In the genomic region with DNA sequence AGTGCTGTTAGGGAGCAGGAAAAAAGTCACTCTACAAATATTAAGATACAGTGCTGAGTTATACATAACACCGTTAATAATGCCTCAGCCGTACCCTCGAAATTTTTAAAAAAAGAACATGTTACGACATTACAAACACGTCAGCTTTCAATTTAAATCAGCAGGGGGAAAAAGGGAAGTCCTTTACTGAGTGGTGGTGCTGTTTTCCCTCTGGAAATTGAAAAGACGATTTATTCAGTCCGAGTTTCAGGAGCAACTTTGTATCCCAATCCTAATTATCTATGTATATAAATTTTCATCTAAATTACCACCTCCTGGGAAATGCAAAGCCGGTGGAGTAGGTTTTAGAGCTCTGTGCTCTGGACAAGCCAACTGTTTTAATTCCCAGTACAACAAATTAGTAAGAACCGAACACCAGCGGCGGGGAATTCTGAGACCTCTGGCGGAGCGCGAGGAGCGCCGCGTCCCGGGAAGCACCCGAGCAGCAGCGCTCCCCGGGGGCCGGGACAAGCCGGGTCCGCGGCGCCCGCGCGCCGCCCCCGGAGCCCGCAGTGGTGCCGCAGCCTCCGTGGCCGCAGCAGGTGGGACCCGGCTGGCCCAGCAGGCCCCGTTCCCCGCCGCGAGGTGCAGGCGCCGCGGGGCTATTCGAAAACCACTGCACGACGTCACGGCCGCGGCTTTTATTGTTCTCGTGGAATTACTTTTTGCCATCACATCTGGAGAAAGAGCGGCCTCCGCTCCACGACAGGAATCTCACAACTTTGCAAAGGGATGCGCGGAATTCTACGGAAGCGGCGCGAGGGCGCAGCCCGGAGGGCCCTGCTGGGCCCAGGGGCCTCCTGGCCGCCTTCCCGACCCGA, we compare ENCODE assay signal across 1 cellular context.
TF ChIP-seq lines count a peak whose summit lies in the region.

No MANE protein-coding gene starts in this region.

TF ChIP-seq in HepG2, 621 proteins besides CTCF, POLR2A, EP300 and RAD21 (continued from another document):
- TF ChIP-seq, protein P1, sequence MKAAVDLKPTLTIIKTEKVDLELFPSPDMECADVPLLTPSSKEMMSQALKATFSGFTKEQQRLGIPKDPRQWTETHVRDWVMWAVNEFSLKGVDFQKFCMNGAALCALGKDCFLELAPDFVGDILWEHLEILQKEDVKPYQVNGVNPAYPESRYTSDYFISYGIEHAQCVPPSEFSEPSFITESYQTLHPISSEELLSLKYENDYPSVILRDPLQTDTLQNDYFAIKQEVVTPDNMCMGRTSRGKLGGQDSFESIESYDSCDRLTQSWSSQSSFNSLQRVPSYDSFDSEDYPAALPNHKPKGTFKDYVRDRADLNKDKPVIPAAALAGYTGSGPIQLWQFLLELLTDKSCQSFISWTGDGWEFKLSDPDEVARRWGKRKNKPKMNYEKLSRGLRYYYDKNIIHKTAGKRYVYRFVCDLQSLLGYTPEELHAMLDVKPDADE (CRISPR knock-in tag; IDR thresholded peaks at IDR 0.05) = 0 out of 2 replicates have a peak, but pooled peaks have one; percentile 47
- TF ChIP-seq, protein P2, sequence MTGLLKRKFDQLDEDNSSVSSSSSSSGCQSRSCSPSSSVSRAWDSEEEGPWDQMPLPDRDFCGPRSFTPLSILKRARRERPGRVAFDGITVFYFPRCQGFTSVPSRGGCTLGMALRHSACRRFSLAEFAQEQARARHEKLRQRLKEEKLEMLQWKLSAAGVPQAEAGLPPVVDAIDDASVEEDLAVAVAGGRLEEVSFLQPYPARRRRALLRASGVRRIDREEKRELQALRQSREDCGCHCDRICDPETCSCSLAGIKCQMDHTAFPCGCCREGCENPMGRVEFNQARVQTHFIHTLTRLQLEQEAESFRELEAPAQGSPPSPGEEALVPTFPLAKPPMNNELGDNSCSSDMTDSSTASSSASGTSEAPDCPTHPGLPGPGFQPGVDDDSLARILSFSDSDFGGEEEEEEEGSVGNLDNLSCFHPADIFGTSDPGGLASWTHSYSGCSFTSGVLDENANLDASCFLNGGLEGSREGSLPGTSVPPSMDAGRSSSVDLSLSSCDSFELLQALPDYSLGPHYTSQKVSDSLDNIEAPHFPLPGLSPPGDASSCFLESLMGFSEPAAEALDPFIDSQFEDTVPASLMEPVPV (CRISPR knock-in tag; IDR thresholded peaks at IDR 0.05) = peak; percentile 18; the same call in 1 of the 2 replicates
- TF ChIP-seq NKX3-1 (CRISPR knock-in tag; IDR thresholded peaks at IDR 0.05) (peak; percentile 50), SATB2 (CRISPR knock-in tag; IDR thresholded peaks at IDR 0.05) (0 out of 2 replicates have a peak, but pooled peaks have one; percentile 28), ZNF674 (CRISPR knock-in tag; IDR thresholded peaks at IDR 0.05; ENCODE audit: low read depth) (0 out of 2 replicates have a peak, but pooled peaks have one; percentile 78), ETV5 (CRISPR knock-in tag; IDR thresholded peaks at IDR 0.05; ENCODE audit: borderline replicate concordance) (no peak), ZNF446 (CRISPR knock-in tag; IDR thresholded peaks at IDR 0.05) (0 out of 2 replicates have a peak, but pooled peaks have one; percentile 91), RFXAP (CRISPR knock-in tag; IDR thresholded peaks at IDR 0.05; ENCODE audit: borderline replicate concordance) (peak; percentile 22; the same call in 1 of the 2 replicates), CREB1 (IDR thresholded peaks at IDR 0.05) (peak; percentile 4; the same call in 1 of the 2 replicates), CREB1 (CRISPR knock-in tag; IDR thresholded peaks at IDR 0.05) (no peak), SMYD3 (CRISPR knock-in tag; IDR thresholded peaks at IDR 0.05) (0 out of 2 replicates have a peak, but pooled peaks have one; percentile 30), GABPB1 (CRISPR knock-in tag; IDR thresholded peaks at IDR 0.05) (no peak), CBX2 (IDR thresholded peaks at IDR 0.05; ENCODE audit: low read depth, low read length) (0 out of 2 replicates have a peak, but pooled peaks have one; percentile 68), CBX2 (CRISPR knock-in tag; IDR thresholded peaks at IDR 0.05; ENCODE audit: low read depth) (no peak; the same call in 1 of the 2 replicates), SOX6 (IDR thresholded peaks at IDR 0.05) (no peak), SOX6 (CRISPR knock-in tag; IDR thresholded peaks at IDR 0.05) (0 out of 2 replicates have a peak, but pooled peaks have one; percentile 18), HNRNPLL (IDR thresholded peaks at IDR 0.05; ENCODE audit: low read depth, low read length, poor library complexity, severe bottlenecking) (peak; percentile 98), ZNF816 (CRISPR knock-in tag; IDR thresholded peaks at IDR 0.05; ENCODE audit: borderline replicate concordance) (no peak), ZNF564 (CRISPR knock-in tag; IDR thresholded peaks at IDR 0.05) (peak; percentile 58; the same call in 1 of the 2 replicates), ZNF547 (CRISPR knock-in tag; IDR thresholded peaks at IDR 0.05) (peak; percentile 22; the same call in 1 of the 2 replicates), FOSL2 (CRISPR knock-in tag; IDR thresholded peaks at IDR 0.05) (no peak), ZFP82 (CRISPR knock-in tag; IDR thresholded peaks at IDR 0.05; ENCODE audit: borderline replicate concordance) (0 out of 2 replicates have a peak, but pooled peaks have one; percentile 45), HDAC1 (CRISPR knock-in tag; IDR thresholded peaks at IDR 0.05) (peak; percentile 24; the same call in 1 of the 2 replicates), ZNF614 (CRISPR knock-in tag; IDR thresholded peaks at IDR 0.05; ENCODE audit: borderline replicate concordance) (no peak), ZIK1 (CRISPR knock-in tag; IDR thresholded peaks at IDR 0.05; ENCODE audit: borderline replicate concordance, low read depth) (no peak), XBP1 (CRISPR knock-in tag; IDR thresholded peaks at IDR 0.05) (0 out of 2 replicates have a peak, but pooled peaks have one; percentile 24), EED (CRISPR knock-in tag; IDR thresholded peaks at IDR 0.05) (peak; percentile 39; the same call in 1 of the 2 replicates), TP53 (CRISPR knock-in tag; conservative IDR thresholded peaks at IDR 0.05) (peak; percentile 46; the same call in 1 of the 2 replicates), ZNF33A (CRISPR knock-in tag; IDR thresholded peaks at IDR 0.05; ENCODE audit: borderline replicate concordance) (0 out of 2 replicates have a peak, but pooled peaks have one; percentile 57), ARNT2 (CRISPR knock-in tag; IDR thresholded peaks at IDR 0.05; ENCODE audit: low read depth) (0 out of 2 replicates have a peak, but pooled peaks have one; percentile 23)
- TF ChIP-seq, protein P3, sequence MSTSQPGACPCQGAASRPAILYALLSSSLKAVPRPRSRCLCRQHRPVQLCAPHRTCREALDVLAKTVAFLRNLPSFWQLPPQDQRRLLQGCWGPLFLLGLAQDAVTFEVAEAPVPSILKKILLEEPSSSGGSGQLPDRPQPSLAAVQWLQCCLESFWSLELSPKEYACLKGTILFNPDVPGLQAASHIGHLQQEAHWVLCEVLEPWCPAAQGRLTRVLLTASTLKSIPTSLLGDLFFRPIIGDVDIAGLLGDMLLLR (CRISPR knock-in tag; IDR thresholded peaks at IDR 0.05) = 0 out of 2 replicates have a peak, but pooled peaks have one; percentile 12
- TF ChIP-seq, protein P4, sequence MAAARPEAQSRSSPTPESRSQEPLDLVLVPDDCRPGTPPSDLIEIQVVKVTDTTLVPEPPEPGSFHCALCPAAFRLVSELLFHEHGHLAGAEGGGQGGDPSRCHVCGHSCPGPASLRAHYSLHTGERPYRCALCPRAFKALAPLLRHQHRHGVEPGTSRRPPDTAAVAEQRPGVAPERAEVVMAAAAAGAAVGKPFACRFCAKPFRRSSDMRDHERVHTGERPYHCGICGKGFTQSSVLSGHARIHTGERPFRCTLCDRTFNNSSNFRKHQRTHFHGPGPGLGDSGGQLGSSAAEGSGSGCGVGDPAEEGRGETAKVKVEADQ (CRISPR knock-in tag; IDR thresholded peaks at IDR 0.05; ENCODE audit: borderline replicate concordance) = peak; percentile 35; the same call in 1 of the 2 replicates
- TF ChIP-seq, protein P5, sequence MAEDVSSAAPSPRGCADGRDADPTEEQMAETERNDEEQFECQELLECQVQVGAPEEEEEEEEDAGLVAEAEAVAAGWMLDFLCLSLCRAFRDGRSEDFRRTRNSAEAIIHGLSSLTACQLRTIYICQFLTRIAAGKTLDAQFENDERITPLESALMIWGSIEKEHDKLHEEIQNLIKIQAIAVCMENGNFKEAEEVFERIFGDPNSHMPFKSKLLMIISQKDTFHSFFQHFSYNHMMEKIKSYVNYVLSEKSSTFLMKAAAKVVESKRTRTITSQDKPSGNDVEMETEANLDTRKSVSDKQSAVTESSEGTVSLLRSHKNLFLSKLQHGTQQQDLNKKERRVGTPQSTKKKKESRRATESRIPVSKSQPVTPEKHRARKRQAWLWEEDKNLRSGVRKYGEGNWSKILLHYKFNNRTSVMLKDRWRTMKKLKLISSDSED (CRISPR knock-in tag; IDR thresholded peaks at IDR 0.05) = no peak; the same call in 1 of the 2 replicates
- TF ChIP-seq, protein P6, sequence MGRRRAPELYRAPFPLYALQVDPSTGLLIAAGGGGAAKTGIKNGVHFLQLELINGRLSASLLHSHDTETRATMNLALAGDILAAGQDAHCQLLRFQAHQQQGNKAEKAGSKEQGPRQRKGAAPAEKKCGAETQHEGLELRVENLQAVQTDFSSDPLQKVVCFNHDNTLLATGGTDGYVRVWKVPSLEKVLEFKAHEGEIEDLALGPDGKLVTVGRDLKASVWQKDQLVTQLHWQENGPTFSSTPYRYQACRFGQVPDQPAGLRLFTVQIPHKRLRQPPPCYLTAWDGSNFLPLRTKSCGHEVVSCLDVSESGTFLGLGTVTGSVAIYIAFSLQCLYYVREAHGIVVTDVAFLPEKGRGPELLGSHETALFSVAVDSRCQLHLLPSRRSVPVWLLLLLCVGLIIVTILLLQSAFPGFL (CRISPR knock-in tag; IDR thresholded peaks at IDR 0.05) = 0 out of 2 replicates have a peak, but pooled peaks have one; percentile 18
- TF ChIP-seq, protein P7, sequence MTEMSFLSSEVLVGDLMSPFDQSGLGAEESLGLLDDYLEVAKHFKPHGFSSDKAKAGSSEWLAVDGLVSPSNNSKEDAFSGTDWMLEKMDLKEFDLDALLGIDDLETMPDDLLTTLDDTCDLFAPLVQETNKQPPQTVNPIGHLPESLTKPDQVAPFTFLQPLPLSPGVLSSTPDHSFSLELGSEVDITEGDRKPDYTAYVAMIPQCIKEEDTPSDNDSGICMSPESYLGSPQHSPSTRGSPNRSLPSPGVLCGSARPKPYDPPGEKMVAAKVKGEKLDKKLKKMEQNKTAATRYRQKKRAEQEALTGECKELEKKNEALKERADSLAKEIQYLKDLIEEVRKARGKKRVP (CRISPR knock-in tag; IDR thresholded peaks at IDR 0.05) = no peak
- TF ChIP-seq, protein P8, sequence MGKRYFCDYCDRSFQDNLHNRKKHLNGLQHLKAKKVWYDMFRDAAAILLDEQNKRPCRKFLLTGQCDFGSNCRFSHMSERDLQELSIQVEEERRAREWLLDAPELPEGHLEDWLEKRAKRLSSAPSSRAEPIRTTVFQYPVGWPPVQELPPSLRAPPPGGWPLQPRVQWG (CRISPR knock-in tag; IDR thresholded peaks at IDR 0.05; ENCODE audit: borderline replicate concordance, low read depth) = no peak
- TF ChIP-seq, protein P9, sequence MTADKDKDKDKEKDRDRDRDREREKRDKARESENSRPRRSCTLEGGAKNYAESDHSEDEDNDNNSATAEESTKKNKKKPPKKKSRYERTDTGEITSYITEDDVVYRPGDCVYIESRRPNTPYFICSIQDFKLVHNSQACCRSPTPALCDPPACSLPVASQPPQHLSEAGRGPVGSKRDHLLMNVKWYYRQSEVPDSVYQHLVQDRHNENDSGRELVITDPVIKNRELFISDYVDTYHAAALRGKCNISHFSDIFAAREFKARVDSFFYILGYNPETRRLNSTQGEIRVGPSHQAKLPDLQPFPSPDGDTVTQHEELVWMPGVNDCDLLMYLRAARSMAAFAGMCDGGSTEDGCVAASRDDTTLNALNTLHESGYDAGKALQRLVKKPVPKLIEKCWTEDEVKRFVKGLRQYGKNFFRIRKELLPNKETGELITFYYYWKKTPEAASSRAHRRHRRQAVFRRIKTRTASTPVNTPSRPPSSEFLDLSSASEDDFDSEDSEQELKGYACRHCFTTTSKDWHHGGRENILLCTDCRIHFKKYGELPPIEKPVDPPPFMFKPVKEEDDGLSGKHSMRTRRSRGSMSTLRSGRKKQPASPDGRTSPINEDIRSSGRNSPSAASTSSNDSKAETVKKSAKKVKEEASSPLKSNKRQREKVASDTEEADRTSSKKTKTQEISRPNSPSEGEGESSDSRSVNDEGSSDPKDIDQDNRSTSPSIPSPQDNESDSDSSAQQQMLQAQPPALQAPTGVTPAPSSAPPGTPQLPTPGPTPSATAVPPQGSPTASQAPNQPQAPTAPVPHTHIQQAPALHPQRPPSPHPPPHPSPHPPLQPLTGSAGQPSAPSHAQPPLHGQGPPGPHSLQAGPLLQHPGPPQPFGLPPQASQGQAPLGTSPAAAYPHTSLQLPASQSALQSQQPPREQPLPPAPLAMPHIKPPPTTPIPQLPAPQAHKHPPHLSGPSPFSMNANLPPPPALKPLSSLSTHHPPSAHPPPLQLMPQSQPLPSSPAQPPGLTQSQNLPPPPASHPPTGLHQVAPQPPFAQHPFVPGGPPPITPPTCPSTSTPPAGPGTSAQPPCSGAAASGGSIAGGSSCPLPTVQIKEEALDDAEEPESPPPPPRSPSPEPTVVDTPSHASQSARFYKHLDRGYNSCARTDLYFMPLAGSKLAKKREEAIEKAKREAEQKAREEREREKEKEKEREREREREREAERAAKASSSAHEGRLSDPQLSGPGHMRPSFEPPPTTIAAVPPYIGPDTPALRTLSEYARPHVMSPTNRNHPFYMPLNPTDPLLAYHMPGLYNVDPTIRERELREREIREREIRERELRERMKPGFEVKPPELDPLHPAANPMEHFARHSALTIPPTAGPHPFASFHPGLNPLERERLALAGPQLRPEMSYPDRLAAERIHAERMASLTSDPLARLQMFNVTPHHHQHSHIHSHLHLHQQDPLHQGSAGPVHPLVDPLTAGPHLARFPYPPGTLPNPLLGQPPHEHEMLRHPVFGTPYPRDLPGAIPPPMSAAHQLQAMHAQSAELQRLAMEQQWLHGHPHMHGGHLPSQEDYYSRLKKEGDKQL (CRISPR knock-in tag; IDR thresholded peaks at IDR 0.05; ENCODE audit: low read depth) = no peak
